ENCODE assay signal across 10 cellular contexts in the genomic region with DNA sequence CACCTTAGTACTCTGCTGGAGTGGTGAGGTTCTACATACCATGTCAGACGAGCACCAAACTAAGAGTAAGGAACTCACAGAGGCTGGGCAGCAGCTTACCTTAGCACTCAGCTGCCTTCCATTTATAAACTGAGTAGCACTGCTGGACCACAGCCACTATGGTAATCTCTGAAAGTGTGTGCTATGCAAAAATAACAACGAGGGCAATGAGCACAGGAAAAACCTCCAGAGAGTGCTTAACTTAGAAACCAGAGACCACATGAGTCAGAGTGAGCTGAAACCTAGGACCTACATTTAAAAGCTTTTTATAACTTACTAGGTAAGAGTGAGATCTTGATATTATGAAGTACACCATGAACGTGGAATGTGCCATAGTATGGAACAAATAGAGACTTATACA. TPM values are rescaled to one million over a fixed set of nuclear protein-coding genes. Genes with fewer than 3 reads are reported as not detected.
DNase-seq lines count a peak whose midpoint lies in the region; ATAC-seq and TF ChIP-seq lines count a peak whose summit lies in the region.
"Had no signal": no experiment of that assay in that cellular context is flagged by ENCODE, and none has a peak within 500 bp of the region (broad histone marks: within the 10 kb centered on the region; RNA-seq: fewer than 3 reads in every experiment).

No MANE protein-coding gene starts in this region.

- H3K36me3 ChIP-seq in psoas muscle (ENCODE audit: insufficient read depth in 1 of 2, low read depth in 1 of 2) (peaks cover 0 to 61% of the 10 kb centered on the region in 2 donors), Peyer's patch (peaks cover 0 to 77% (median 0%) of the 10 kb centered on the region in 3 donors)

- TF ChIP-seq POLR2A in Peyer's patch (IDR thresholded peaks at IDR 0.05), result no peak

- 16 to 26% (median 19%) methylated on average over 3 of the region's 3 CpGs for WGBS in psoas muscle, 3 donors

- H3K27me3 ChIP-seq in psoas muscle (ENCODE audit: insufficient read depth in 3 of 3, low read length in 2 of 3), result no peaks in the 10 kb centered on the region
- H3K27me3 ChIP-seq in Peyer's patch, result no peaks in the 10 kb centered on the region
- H3K27me3 ChIP-seq: dorsolateral prefrontal cortex had no signal

- peak overlapping the region; percentile 53 for H3K4me3 ChIP-seq in psoas muscle
- no peak overlapping the region for H3K4me3 ChIP-seq in Peyer's patch
- H3K4me3 ChIP-seq: dorsolateral prefrontal cortex, SK-N-MC had no signal

- H3K4me1 ChIP-seq in psoas muscle, result peaks cover 26% of the 10 kb centered on the region
- H3K4me1 ChIP-seq in Peyer's patch, result no peaks in the 10 kb centered on the region

- H3K9me3 ChIP-seq in psoas muscle, result no peaks in the 10 kb centered on the region
- H3K9me3 ChIP-seq in Peyer's patch, result no peaks in the 10 kb centered on the region

- DNase-seq in RPMI8226, result peak; percentile 72
- DNase-seq in psoas muscle, result peak in 1 of 2 donors; percentile 54
- DNase-seq in SIG-M5 treated with dmso at 0.1 percent for 504 hours (lab: John Stamatoyannopoulos, UW; ENCODE audit: unreplicated experiment), result no peak
- no peak for DNase-seq in Peyer's patch
- no peak for DNase-seq in HuH-7 (ENCODE audit: low spot score)
- DNase-seq in DMS 273 (lab: John Stamatoyannopoulos, UW; ENCODE audit: unreplicated experiment), result no peak

- intact Hi-C loops in psoas muscle (cut with DNase I), result no loop called here

- TF ChIP-seq CTCF in psoas muscle (IDR thresholded peaks at IDR 0.05) (no peak), Peyer's patch (IDR thresholded peaks at IDR 0.05) (no peak)

- peak overlapping the region; percentile 80 for H3K27ac ChIP-seq in psoas muscle
- no peak overlapping the region for H3K27ac ChIP-seq in Peyer's patch
- H3K27ac ChIP-seq: SK-N-MC had no signal

- ATAC-seq in GM19025 (IDR thresholded peaks at IDR 0.05; ENCODE audit: low read depth, unreplicated experiment) (peak; percentile 99), HG02759 (IDR thresholded peaks at IDR 0.05; ENCODE audit: unreplicated experiment) (peak; percentile 100), psoas muscle (peak; percentile 96 to 98 (median 97))

RNA-seq across cellular contexts. Expression of a gene that starts 17.1 kb away (rescaled TPM):
- total RNA-seq in psoas muscle, result 100 to 1,000 TPM; 548 to 930 (median 580) TPM
- polyA plus RNA-seq in psoas muscle, result 100 to 1,000 TPM; 423 to 754 (median 450) TPM
- 10 to 100 TPM; 48.7 to 85.1 (median 56.1) TPM for total RNA-seq in Peyer's patch

RNA-seq across cellular contexts. Expression of a gene that starts 21.0 kb away (rescaled TPM):
- total RNA-seq in psoas muscle (10 to 100 TPM; 35.7 to 52.6 (median 40.9) TPM), Peyer's patch (10 to 100 TPM; 25.6 to 42.9 (median 27.8) TPM)
- polyA plus RNA-seq in psoas muscle, result 10 to 100 TPM; 13.4 to 37.6 (median 22.1) TPM

RNA-seq across cellular contexts. Expression of a gene that starts 52.7 kb away (rescaled TPM):
- total RNA-seq in psoas muscle, result under 1 TPM in 3 of 4 donors, not detected in 1; 0.49 to 0.87 (median 0.53) TPM
- under 1 TPM in 1 of 3 donors, not detected in 2; 0.14 TPM for polyA plus RNA-seq in psoas muscle
- total RNA-seq in Peyer's patch, result not detected

Comparison
In these comparisons a context has a peak if more than half of its experiments do, and no peak if none do; other contexts are left out.
1. RNA of a gene that starts 17.1 kb away (total RNA-seq): 548 to 930 TPM in psoas muscle; 48.7 to 85.1 TPM in Peyer's patch; every median in the first group is over 4 times any median in the second.
2. Peak in every context shown above with its lines, with median percentiles within 50 percentile points of each other: ATAC-seq.